Comparison of ENCODE assay signal across 8 cellular contexts in the genomic region with DNA sequence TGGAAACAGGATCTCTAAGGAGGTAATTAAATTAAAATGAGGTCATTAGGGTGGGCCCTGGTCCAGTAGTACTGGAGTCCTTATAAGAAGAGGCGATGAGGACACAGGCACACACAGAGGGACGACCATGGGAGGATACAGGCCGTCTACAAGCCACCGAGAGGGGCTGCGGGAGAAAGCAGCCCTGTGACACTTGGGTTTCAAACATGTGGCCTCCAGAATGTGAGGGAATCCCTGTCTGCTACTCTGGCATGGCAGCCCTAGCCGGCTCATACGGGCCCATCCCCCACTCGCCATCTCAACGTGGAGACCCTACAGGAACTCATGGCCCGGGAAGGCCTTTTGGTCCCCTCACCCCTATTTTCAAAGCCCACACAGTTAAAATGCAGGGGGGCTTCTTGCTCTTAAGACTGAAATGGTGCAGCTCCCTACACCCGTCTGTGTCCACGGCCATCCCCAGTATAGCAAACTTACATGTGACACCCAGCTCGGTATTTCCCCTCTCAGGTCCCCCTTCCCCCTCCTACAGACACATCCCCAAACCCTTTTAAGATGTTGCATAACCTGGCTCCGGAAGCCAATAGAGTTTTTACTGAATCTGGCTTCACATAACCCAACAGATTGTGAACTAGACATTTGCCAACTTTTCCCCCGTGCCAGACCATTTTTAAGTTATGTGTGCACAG.
A peak's percentile ranks its signal among the peaks of the same experiment; 100 is the strongest.
DNase-seq lines count a peak whose midpoint lies in the region; ATAC-seq and TF ChIP-seq lines count a peak whose summit lies in the region.

No MANE protein-coding gene starts in this region.

- H3K4me1 ChIP-seq in Peyer's patch, result peaks cover 0 to 9% (median 0%) of the 10 kb centered on the region in 4 donors
- peaks cover 7% of the 10 kb centered on the region for H3K4me1 ChIP-seq in mesenchymal stem cell (ENCODE audit: control insufficient read depth, insufficient read depth, low read depth, low read length)

- no peaks in the 10 kb centered on the region for H3K27me3 ChIP-seq in Peyer's patch
- no peaks in the 10 kb centered on the region for H3K27me3 ChIP-seq in mesenchymal stem cell (ENCODE audit: control insufficient read depth in 1 of 2, insufficient read depth in 1 of 2, low read length in 2 of 2)

- peak overlapping the region in 1 of 2 experiments; percentile 51 for H3K4ac ChIP-seq in mesenchymal stem cell (ENCODE audit: low read depth in 1 of 2, low read length in 2 of 2)

- H3K9me3 Mint-ChIP-seq in type B pancreatic cell, result peaks cover 5% of the 10 kb centered on the region

- H3K79me1 ChIP-seq in mesenchymal stem cell (replicated peaks; ENCODE audit: low read length, poor library complexity, severe bottlenecking), result no peaks in the 10 kb centered on the region

- peak overlapping the region; percentile 75 for H4K8ac ChIP-seq in mesenchymal stem cell (ENCODE audit: low read length)

- peak overlapping the region; percentile 79 for H2BK120ac ChIP-seq in mesenchymal stem cell (ENCODE audit: low read depth, low read length)

- no peak overlapping the region for H3K23ac ChIP-seq in mesenchymal stem cell (ENCODE audit: low read length in 2 of 2)

- no peak overlapping the region for H2BK5ac ChIP-seq in mesenchymal stem cell (ENCODE audit: low read depth, low read length, poor library complexity, severe bottlenecking)

- H3K36me3 ChIP-seq in Peyer's patch (no peaks in the 10 kb centered on the region), mesenchymal stem cell (ENCODE audit: control insufficient read depth in 1 of 2, insufficient read depth in 2 of 2, low read depth in 1 of 2, low read length in 2 of 2) (no peaks in the 10 kb centered on the region)

- 34% methylated on average over 14 of the region's 15 CpGs for WGBS in mesenchymal stem cell

- TF ChIP-seq CTCF in Peyer's patch (IDR thresholded peaks at IDR 0.05) (no peak), type B pancreatic cell (conservative IDR thresholded peaks at IDR 0.05) (no peak)

- no peak for TF ChIP-seq POLR2A in Peyer's patch (IDR thresholded peaks at IDR 0.05)

- H3K27ac Mint-ChIP-seq in type B pancreatic cell, result peak overlapping the region; percentile 48

- H3K27ac ChIP-seq in Peyer's patch (peak overlapping the region; percentile 63 to 88 (median 77)), caudate nucleus (ENCODE audit: low read depth, low read length) (peak overlapping the region; percentile 64), mesenchymal stem cell (ENCODE audit: low read length, poor library complexity, severe bottlenecking) (no peak overlapping the region)

- H3K14ac ChIP-seq in mesenchymal stem cell (ENCODE audit: low read length in 2 of 2), result no peak overlapping the region

- H2AFZ ChIP-seq in mesenchymal stem cell (ENCODE audit: low read depth, low read length), result no peak overlapping the region

- peak overlapping the region in 1 of 2 experiments; percentile 72 for H2BK12ac ChIP-seq in mesenchymal stem cell (ENCODE audit: low read length in 2 of 2)

- peak; percentile 32 for ATAC-seq in HG02763 (IDR thresholded peaks at IDR 0.05; ENCODE audit: unreplicated experiment)

- no peaks in the 10 kb centered on the region for H3K27me3 Mint-ChIP-seq in type B pancreatic cell

- no peak overlapping the region for H3K4me2 ChIP-seq in mesenchymal stem cell (ENCODE audit: low read length, poor library complexity, severe bottlenecking)

- no peak overlapping the region for H2AK5ac ChIP-seq in mesenchymal stem cell (ENCODE audit: low read length, severe bottlenecking)

- peak; percentile 51 for DNase-seq in NK-92 treated with Interleukin-12 subunit alpha and Interleukin-12 subunit beta, amount 100 ng/mL, for 24 hours (lab: John Stamatoyannopoulos, UW)
- no peak for DNase-seq in NK-92 (lab: John Stamatoyannopoulos, UW; ENCODE audit: unreplicated experiment)
- DNase-seq in Peyer's patch, result peak in 2 of 3 donors; percentile 60 to 73
- DNase-seq in caudate nucleus (lab: John Stamatoyannopoulos, UW), result peak in 10 of 61 donors; percentile 0 to 25 (median 6)
- peak; percentile 59 for DNase-seq in mesenchymal stem cell
- DNase-seq in type B pancreatic cell (ENCODE audit: extremely low spot score, unreplicated experiment), result no peak
- no peak for DNase-seq in iPS-NIHi7 (ENCODE audit: extremely low spot score)

- peak overlapping the region; percentile 50 for H4K91ac ChIP-seq in mesenchymal stem cell (ENCODE audit: low read length)

- H3K4me1 Mint-ChIP-seq in type B pancreatic cell (ENCODE audit: unreplicated experiment), result peaks cover 6% of the 10 kb centered on the region

- peak overlapping the region; percentile 25 to 62 for H3K18ac ChIP-seq in mesenchymal stem cell (ENCODE audit: low read depth in 1 of 2, low read length in 2 of 2)

- H3K9ac ChIP-seq in mesenchymal stem cell (ENCODE audit: low read length), result peak overlapping the region; percentile 72

- peak overlapping the region; percentile 43 for H3K4me3 Mint-ChIP-seq in type B pancreatic cell

- H2BK15ac ChIP-seq in mesenchymal stem cell (ENCODE audit: low read depth, poor library complexity, severe bottlenecking), result no peak overlapping the region

- H3K9me3 ChIP-seq in Peyer's patch, result no peaks in the 10 kb centered on the region
- H3K9me3 ChIP-seq in mesenchymal stem cell (ENCODE audit: control insufficient read depth, low read length), result no peaks in the 10 kb centered on the region

- H3K36me3 Mint-ChIP-seq in type B pancreatic cell, result no peaks in the 10 kb centered on the region

- H3K4me3 ChIP-seq in Peyer's patch, result peak overlapping the region in 3 of 4 donors; percentile 11 to 32 (median 12)
- H3K4me3 ChIP-seq in mesenchymal stem cell (ENCODE audit: insufficient read depth in 1 of 2, low read depth in 1 of 2, low read length in 2 of 2), result peak overlapping the region in 1 of 2 experiments; percentile 53

Comparison
In these comparisons a context has a peak if more than half of its experiments do, and no peak if none do; other contexts are left out.
1. DNase-seq: peak in NK-92 treated with Interleukin-12 subunit alpha and Interleukin-12 subunit beta, amount 100 ng/mL, for 24 hours (single experiment), Peyer's patch (2 of 3) and mesenchymal stem cell (single experiment); none in NK-92 (single experiment), type B pancreatic cell (single experiment) and iPS-NIHi7 (single experiment).